In genomic region chr18:63818212-63818611, GRCh38 we compare ENCODE assay signal across 17 cellular contexts. TPM values are rescaled to one million over a fixed set of nuclear protein-coding genes. Genes with fewer than 3 reads are reported as not detected.
"Had no signal": no experiment of that assay in that cellular context is flagged by ENCODE, and none has a peak within 500 bp of the region (broad histone marks: within the 10 kb centered on the region; RNA-seq: fewer than 3 reads in every experiment).

No MANE protein-coding gene starts in this region.

- H3K9me3 ChIP-seq: pancreas had no signal

- H3K4me1 ChIP-seq: ascending aorta, pancreas had no signal

- H3K4me3 ChIP-seq: ascending aorta, dorsolateral prefrontal cortex, pancreas, tibial artery had no signal

- H3K36me3 ChIP-seq: ascending aorta, pancreas, tibial artery had no signal

- DNase-seq: activated CD4-positive, alpha-beta T cell treated with anti-CD3 and anti-CD28 coated beads, Interleukin-2, amount 10 ng/mL, durations not matched to agents 7 days and 5 days; activated CD8-positive, alpha-beta memory T cell treated with anti-CD3 and anti-CD28 coated beads, Interleukin-2, amount 50 U/mL, for 48 hours; activated naive CD8-positive, alpha-beta T cell treated with anti-CD3 and anti-CD28 coated beads, Interleukin-2, amount 10 ng/mL, durations not matched to agents 7 days and 5 days; activated T-cell treated with anti-CD3 and anti-CD28 coated beads, Interleukin-2, amount 50 U/mL, for 72 hours; dorsolateral prefrontal cortex; endodermal cell; hypothalamus; left ventricle myocardium superior; mesenchymal stem cell; nephron progenitor cell; pancreas; stimulated activated CD4-positive, alpha-beta T cell treated with anti-CD3 and anti-CD28 coated beads, Interleukin-2, amount 100 ng/mL, for 48 hours; stimulated activated naive B cell treated with anti-CD40 and anti-IgM and Interleukin-4, amounts not matched to agents 10 μg/mL and 1 μg/mL and 100 μg/mL, for 72 hours; tibial artery had no signal

- ATAC-seq: activated T-cell treated with anti-CD3 and anti-CD28 coated beads, Interleukin-2, amount 50 U/mL, for 72 hours; left ventricle myocardium superior; stimulated activated naive B cell treated with anti-CD40 and anti-IgM and Interleukin-4, amounts not matched to agents 10 μg/mL and 1 μg/mL and 100 μg/mL, for 72 hours had no signal

- H3K27me3 ChIP-seq: ascending aorta, pancreas, tibial artery had no signal

- H3K27ac ChIP-seq: ascending aorta, dorsolateral prefrontal cortex, pancreas, tibial artery had no signal

RNA-seq across cellular contexts. Expression of gene SERPINB7, which starts 43.0 kb away (rescaled TPM):
- total RNA-seq: activated CD4-positive, alpha-beta T cell treated with anti-CD3 and anti-CD28 coated beads, Interleukin-2, amount 10 ng/mL, durations not matched to agents 7 days and 5 days; activated naive CD8-positive, alpha-beta T cell treated with anti-CD3 and anti-CD28 coated beads, Interleukin-2, amount 10 ng/mL, durations not matched to agents 7 days and 5 days; activated T-cell treated with anti-CD3 and anti-CD28 coated beads, Interleukin-2, amount 50 U/mL, for 72 hours; ascending aorta; chondrocyte; endodermal cell; left ventricle myocardium superior; pancreas; subcutaneous adipose tissue had no signal
- polyA plus RNA-seq: pancreas had no signal
